In the genomic region with DNA sequence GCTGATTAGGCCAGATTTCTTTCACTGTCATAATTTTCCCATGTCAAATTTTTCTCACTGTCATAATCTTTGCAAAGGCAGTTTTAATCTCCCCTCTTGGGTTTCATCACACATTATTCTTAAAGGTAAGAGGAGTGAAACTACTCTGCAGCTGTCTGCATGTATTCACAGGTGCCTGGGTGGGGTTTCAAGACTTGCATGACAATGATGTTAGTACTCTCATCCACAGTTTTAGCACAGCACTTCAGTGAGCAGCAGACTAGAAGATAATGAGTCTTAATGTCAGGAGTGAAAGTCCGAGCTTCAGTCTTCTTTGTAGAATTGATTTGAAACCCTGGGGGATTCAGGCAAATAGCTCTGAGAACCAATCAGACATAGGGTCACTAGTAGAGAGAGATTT, we compare ENCODE assay signal across 14 cellular contexts.
DNase-seq lines count a peak whose midpoint lies in the region; ATAC-seq and TF ChIP-seq lines count a peak whose summit lies in the region.
"Had no signal": no experiment of that assay in that cellular context is flagged by ENCODE, and none has a peak within 500 bp of the region (broad histone marks: within the 10 kb centered on the region; RNA-seq: fewer than 3 reads in every experiment).

No MANE protein-coding gene starts in this region.

- ATAC-seq in GM18867 (IDR thresholded peaks at IDR 0.05; ENCODE audit: unreplicated experiment) (peak; percentile 93), GM21528 (IDR thresholded peaks at IDR 0.05; ENCODE audit: low FRiP score, unreplicated experiment) (peak; percentile 85), HG03103 (IDR thresholded peaks at IDR 0.05; ENCODE audit: low read depth, unreplicated experiment) (peak; percentile 80), GM21423 (IDR thresholded peaks at IDR 0.05; ENCODE audit: unreplicated experiment) (no peak), mucosa of descending colon (no peak)
- ATAC-seq in activated CD8-positive, alpha-beta memory T cell treated with anti-CD3 and anti-CD28 coated beads, Interleukin-2, amount 10 ng/mL, durations not matched to agents 7 days and 5 days, result no peak
- ATAC-seq: left ventricle myocardium superior had no signal

- CTCF ChIA-PET in activated CD8-positive, alpha-beta memory T cell treated with anti-CD3 and anti-CD28 coated beads, Interleukin-2, amount 10 ng/mL, durations not matched to agents 7 days and 5 days (lab: Charles Lee), result no interaction called here

- no peak overlapping the region for H3K4me3 Mint-ChIP-seq in activated CD8-positive, alpha-beta memory T cell treated with anti-CD3 and anti-CD28 coated beads, Interleukin-2, amount 10 ng/mL, durations not matched to agents 7 days and 5 days
- H3K4me3 Mint-ChIP-seq: dendritic cell treated with granulocyte-macrophage colony-stimulating factor and Interleukin-4, amounts not matched to agents 40 ng/mL and 50 ng/mL, for 4 days; stimulated activated naive CD8-positive, alpha-beta T cell treated with anti-CD3 and anti-CD28 coated beads, Interleukin-15, Interleukin-2, amounts not matched to agents 100 ng/mL and 50 ng/mL, for 24 hours had no signal

- H3K36me3 ChIP-seq in ascending aorta (no peaks in the 10 kb centered on the region), mucosa of descending colon (ENCODE audit: low read depth) (no peaks in the 10 kb centered on the region)

- H3K4me1 Mint-ChIP-seq in activated CD8-positive, alpha-beta memory T cell treated with anti-CD3 and anti-CD28 coated beads, Interleukin-2, amount 10 ng/mL, durations not matched to agents 7 days and 5 days, result peaks cover 1% of the 10 kb centered on the region

- H3K27ac ChIP-seq in ascending aorta, result peak overlapping the region; percentile 47 to 48
- H3K27ac ChIP-seq: C4-2B had no signal

- no peaks in the 10 kb centered on the region for H3K9me3 Mint-ChIP-seq in activated CD8-positive, alpha-beta memory T cell treated with anti-CD3 and anti-CD28 coated beads, Interleukin-2, amount 10 ng/mL, durations not matched to agents 7 days and 5 days (ENCODE audit: low read depth)

- H3K27ac Mint-ChIP-seq in activated CD8-positive, alpha-beta memory T cell treated with anti-CD3 and anti-CD28 coated beads, Interleukin-2, amount 10 ng/mL, durations not matched to agents 7 days and 5 days, result no peak overlapping the region
- H3K27ac Mint-ChIP-seq: dendritic cell treated with granulocyte-macrophage colony-stimulating factor and Interleukin-4, amounts not matched to agents 40 ng/mL and 50 ng/mL, for 4 days; stimulated activated naive CD8-positive, alpha-beta T cell treated with anti-CD3 and anti-CD28 coated beads, Interleukin-15, Interleukin-2, amounts not matched to agents 100 ng/mL and 50 ng/mL, for 24 hours had no signal

- intact Hi-C loops in ascending aorta (cut with DNase I) (no loop called here), mucosa of descending colon (cut with DNase I, micrococcal nuclease) (no loop called here)

- DNase-seq in ascending aorta (ENCODE audit: low spot score in 2 of 2) (no peak), mucosa of gallbladder (ENCODE audit: low spot score) (no peak), mucosa of descending colon (no peak)
- DNase-seq in activated CD8-positive, alpha-beta memory T cell treated with anti-CD3 and anti-CD28 coated beads, Interleukin-2, amount 10 ng/mL, durations not matched to agents 7 days and 5 days, result no peak
- DNase-seq: activated CD4-positive, alpha-beta T cell treated with anti-CD3 and anti-CD28 coated beads, Interleukin-2, amount 50 U/mL, for 4 hours; activated naive CD4-positive, alpha-beta T cell treated with anti-CD3 and anti-CD28 coated beads, Interleukin-2, amount 50 U/mL, for 16 hours; left ventricle myocardium superior had no signal

- H3K27me3 ChIP-seq in ascending aorta, result no peaks in the 10 kb centered on the region

- H3K4me1 ChIP-seq in ascending aorta (peaks cover 0 to 6% of the 10 kb centered on the region in 2 donors), mucosa of descending colon (ENCODE audit: low read depth) (peaks cover 7% of the 10 kb centered on the region)

- H3K9me3 ChIP-seq in ascending aorta (peaks cover 0 to 16% of the 10 kb centered on the region in 2 donors), mucosa of descending colon (peaks cover 2% of the 10 kb centered on the region)

- H3K27me3 Mint-ChIP-seq in activated CD8-positive, alpha-beta memory T cell treated with anti-CD3 and anti-CD28 coated beads, Interleukin-2, amount 10 ng/mL, durations not matched to agents 7 days and 5 days, result peaks cover 2% of the 10 kb centered on the region
- H3K27me3 Mint-ChIP-seq: dendritic cell treated with granulocyte-macrophage colony-stimulating factor and Interleukin-4, amounts not matched to agents 40 ng/mL and 50 ng/mL, for 4 days had no signal

- H3K36me3 Mint-ChIP-seq in activated CD8-positive, alpha-beta memory T cell treated with anti-CD3 and anti-CD28 coated beads, Interleukin-2, amount 10 ng/mL, durations not matched to agents 7 days and 5 days, result no peaks in the 10 kb centered on the region

- H3K4me3 ChIP-seq in ascending aorta (no peak overlapping the region), mucosa of descending colon (no peak overlapping the region)

- TF ChIP-seq CTCF in ascending aorta (IDR thresholded peaks at IDR 0.05), result no peak
- TF ChIP-seq CTCF in mucosa of descending colon (IDR thresholded peaks at IDR 0.05), result no peak

Comparison
In these comparisons a context has a peak if more than half of its experiments do, and no peak if none do; other contexts are left out.
1. ATAC-seq: peak in GM18867 (single experiment), GM21528 (single experiment) and HG03103 (single experiment); none in GM21423 (single experiment), mucosa of descending colon (single experiment) and activated CD8-positive, alpha-beta memory T cell treated with anti-CD3 and anti-CD28 coated beads, Interleukin-2, amount 10 ng/mL, durations not matched to agents 7 days and 5 days (single experiment).